ENCODE assay signal across 14 cellular contexts in genomic region chr4:159219862-159220261, GRCh38.
A peak's percentile ranks its signal among the peaks of the same experiment; 100 is the strongest.
DNase-seq lines count a peak whose midpoint lies in the region; ATAC-seq and TF ChIP-seq lines count a peak whose summit lies in the region.
"Had no signal": no experiment of that assay in that cellular context is flagged by ENCODE, and none has a peak within 500 bp of the region (broad histone marks: within the 10 kb centered on the region; RNA-seq: fewer than 3 reads in every experiment).

No MANE protein-coding gene starts in this region.

- H3K27ac ChIP-seq in heart left ventricle (peak overlapping the region in 7 of 12 donors; percentile 11 to 48 (median 23)), lower lobe of right lung (no peak overlapping the region)
- H3K27ac ChIP-seq: 22Rv1 had no signal

- H3K4me3 ChIP-seq in heart left ventricle (no peak overlapping the region), lower lobe of right lung (no peak overlapping the region), mucosa of descending colon (no peak overlapping the region)
- H3K4me3 ChIP-seq: GM12878, GM23338 had no signal

- peaks cover 3 to 68% (median 39%) of the 10 kb centered on the region in 12 donors for H3K4me1 ChIP-seq in heart left ventricle
- peaks cover 7% of the 10 kb centered on the region for H3K4me1 ChIP-seq in lower lobe of right lung
- peaks cover 3% of the 10 kb centered on the region for H3K4me1 ChIP-seq in mucosa of descending colon (ENCODE audit: low read depth)

- H3K36me3 ChIP-seq in heart left ventricle = no peaks in the 10 kb centered on the region
- H3K36me3 ChIP-seq in lower lobe of right lung = no peaks in the 10 kb centered on the region
- H3K36me3 ChIP-seq in mucosa of descending colon (ENCODE audit: low read depth) = no peaks in the 10 kb centered on the region

- TF ChIP-seq CTCF in heart left ventricle (IDR thresholded peaks at IDR 0.05) (no peak), lower lobe of right lung (IDR thresholded peaks at IDR 0.05) (no peak), mucosa of descending colon (IDR thresholded peaks at IDR 0.05) (no peak)

- intact Hi-C loops in Right ventricle myocardium inferior (cut with DNase I) = no loop called here
- intact Hi-C loops in cardiac septum (cut with DNase I) = no loop called here
- intact Hi-C loops in heart left ventricle (cut with DNase I) = loop anchor here in 4 of 10 donors (2.0 to 10.0 kb wide), 4 partner anchors 37 to 495 kb away; partner anchors contain the start of gene PPID (in 1 of the 4)
- intact Hi-C loops in lower lobe of right lung (cut with DNase I) = no loop called here
- intact Hi-C loops in mucosa of descending colon (cut with DNase I, micrococcal nuclease) = no loop called here

- no peak for TF ChIP-seq POLR2A in heart left ventricle (IDR thresholded peaks at IDR 0.05)

- H3K27me3 ChIP-seq in heart left ventricle (no peaks in the 10 kb centered on the region), lower lobe of right lung (ENCODE audit: low read depth) (no peaks in the 10 kb centered on the region)

- DNase-seq in Right ventricle myocardium inferior (ENCODE audit: missing footprints) = no peak
- DNase-seq in cardiac septum (ENCODE audit: low spot score) = no peak
- no peak for DNase-seq in heart left ventricle
- no peak for DNase-seq in left lobe of liver (ENCODE audit: low spot score)
- no peak for DNase-seq in GM03348 (ENCODE audit: low spot score)
- no peak for DNase-seq in lower lobe of right lung
- no peak for DNase-seq in mucosa of descending colon
- DNase-seq: CD8-positive, alpha-beta T cell; COR-L47; H9; IMR-90 had no signal

- WGBS in heart left ventricle, 4 donors = 97 to 98% (median 98%) methylated on average over 1 of the region's 1 CpG

- H3K9me3 ChIP-seq in heart left ventricle (no peaks in the 10 kb centered on the region), lower lobe of right lung (no peaks in the 10 kb centered on the region), mucosa of descending colon (no peaks in the 10 kb centered on the region)

- ATAC-seq in Right ventricle myocardium inferior (peak; percentile 51), heart left ventricle (peak in 3 of 4 donors; percentile 41 to 54 (median 46)), left lobe of liver (peak; percentile 66), lower lobe of right lung (no peak), mucosa of descending colon (no peak)
- ATAC-seq: CD8-positive, alpha-beta T cell; GM12878; GM23338 had no signal

Comparison
In these comparisons a context has a peak if more than half of its experiments do, and no peak if none do; other contexts are left out.
1. ATAC-seq: peak in Right ventricle myocardium inferior (single experiment), heart left ventricle (3 of 4) and left lobe of liver (single experiment); none in lower lobe of right lung (0 of 2) and mucosa of descending colon (single experiment).